ENCODE assay signal across 1 cellular context in genomic region chr6:144215932-144216667, GRCh38.
TF ChIP-seq lines count a peak whose summit lies in the region.

No MANE protein-coding gene starts in this region.

TF ChIP-seq in HEK293, 187 proteins besides CTCF, POLR2A, EP300 and RAD21 (continued from another document and continues in another):
- TF ChIP-seq REPIN1 (tag by site-specific recombination; IDR thresholded peaks at IDR 0.05; ENCODE audit: low read depth) = peak; percentile 62; the same call in 1 of the 2 replicates
- peak; percentile 48 for TF ChIP-seq ZBTB6 (tag by site-specific recombination; IDR thresholded peaks at IDR 0.05)
- TF ChIP-seq ZNF501 (tag by site-specific recombination; IDR thresholded peaks at IDR 0.05) = peak; percentile 94
- TF ChIP-seq ZNF335 (tag by site-specific recombination; conservative IDR thresholded peaks at IDR 0.05) = peak; percentile 67
- TF ChIP-seq MYNN (tag by site-specific recombination; IDR thresholded peaks at IDR 0.05; ENCODE audit: borderline replicate concordance) = 0 out of 2 replicates have a peak, but pooled peaks have one; percentile 12
- TF ChIP-seq, protein P1, sequence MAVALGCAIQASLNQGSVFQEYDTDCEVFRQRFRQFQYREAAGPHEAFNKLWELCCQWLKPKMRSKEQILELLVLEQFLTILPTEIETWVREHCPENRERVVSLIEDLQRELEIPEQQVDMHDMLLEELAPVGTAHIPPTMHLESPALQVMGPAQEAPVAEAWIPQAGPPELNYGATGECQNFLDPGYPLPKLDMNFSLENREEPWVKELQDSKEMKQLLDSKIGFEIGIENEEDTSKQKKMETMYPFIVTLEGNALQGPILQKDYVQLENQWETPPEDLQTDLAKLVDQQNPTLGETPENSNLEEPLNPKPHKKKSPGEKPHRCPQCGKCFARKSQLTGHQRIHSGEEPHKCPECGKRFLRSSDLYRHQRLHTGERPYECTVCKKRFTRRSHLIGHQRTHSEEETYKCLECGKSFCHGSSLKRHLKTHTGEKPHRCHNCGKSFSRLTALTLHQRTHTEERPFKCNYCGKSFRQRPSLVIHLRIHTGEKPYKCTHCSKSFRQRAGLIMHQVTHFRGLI (tag by site-specific recombination; IDR thresholded peaks at IDR 0.05) = peak; percentile 26
- 0 out of 2 replicates have a peak, but pooled peaks have one; percentile 24 for TF ChIP-seq ZSCAN23 (tag by site-specific recombination; IDR thresholded peaks at IDR 0.05)
- TF ChIP-seq, protein P2, sequence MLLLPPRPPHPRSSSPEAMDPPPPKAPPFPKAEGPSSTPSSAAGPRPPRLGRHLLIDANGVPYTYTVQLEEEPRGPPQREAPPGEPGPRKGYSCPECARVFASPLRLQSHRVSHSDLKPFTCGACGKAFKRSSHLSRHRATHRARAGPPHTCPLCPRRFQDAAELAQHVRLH (tag by site-specific recombination; IDR thresholded peaks at IDR 0.05) = peak; percentile 67
- TF ChIP-seq, protein P3, sequence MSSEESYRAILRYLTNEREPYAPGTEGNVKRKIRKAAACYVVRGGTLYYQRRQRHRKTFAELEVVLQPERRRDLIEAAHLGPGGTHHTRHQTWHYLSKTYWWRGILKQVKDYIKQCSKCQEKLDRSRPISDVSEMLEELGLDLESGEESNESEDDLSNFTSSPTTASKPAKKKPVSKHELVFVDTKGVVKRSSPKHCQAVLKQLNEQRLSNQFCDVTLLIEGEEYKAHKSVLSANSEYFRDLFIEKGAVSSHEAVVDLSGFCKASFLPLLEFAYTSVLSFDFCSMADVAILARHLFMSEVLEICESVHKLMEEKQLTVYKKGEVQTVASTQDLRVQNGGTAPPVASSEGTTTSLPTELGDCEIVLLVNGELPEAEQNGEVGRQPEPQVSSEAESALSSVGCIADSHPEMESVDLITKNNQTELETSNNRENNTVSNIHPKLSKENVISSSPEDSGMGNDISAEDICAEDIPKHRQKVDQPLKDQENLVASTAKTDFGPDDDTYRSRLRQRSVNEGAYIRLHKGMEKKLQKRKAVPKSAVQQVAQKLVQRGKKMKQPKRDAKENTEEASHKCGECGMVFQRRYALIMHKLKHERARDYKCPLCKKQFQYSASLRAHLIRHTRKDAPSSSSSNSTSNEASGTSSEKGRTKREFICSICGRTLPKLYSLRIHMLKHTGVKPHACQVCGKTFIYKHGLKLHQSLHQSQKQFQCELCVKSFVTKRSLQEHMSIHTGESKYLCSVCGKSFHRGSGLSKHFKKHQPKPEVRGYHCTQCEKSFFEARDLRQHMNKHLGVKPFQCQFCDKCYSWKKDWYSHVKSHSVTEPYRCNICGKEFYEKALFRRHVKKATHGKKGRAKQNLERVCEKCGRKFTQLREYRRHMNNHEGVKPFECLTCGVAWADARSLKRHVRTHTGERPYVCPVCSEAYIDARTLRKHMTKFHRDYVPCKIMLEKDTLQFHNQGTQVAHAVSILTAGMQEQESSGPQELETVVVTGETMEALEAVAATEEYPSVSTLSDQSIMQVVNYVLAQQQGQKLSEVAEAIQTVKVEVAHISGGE (tag by site-specific recombination; conservative IDR thresholded peaks at IDR 0.05; ENCODE audit: low read depth) = no peak
- no peak for TF ChIP-seq GFI1B (tag by site-specific recombination; IDR thresholded peaks at IDR 0.05)
- TF ChIP-seq ZNF16 (tag by site-specific recombination; IDR thresholded peaks at IDR 0.05; ENCODE audit: low read depth) = 0 out of 2 replicates have a peak, but pooled peaks have one; percentile 14
- TF ChIP-seq ZFHX2 (tag by site-specific recombination; conservative IDR thresholded peaks at IDR 0.05) = peak; percentile 19; the same call in 1 of the 2 replicates
- peak; percentile 56; the same call in 1 of the 2 replicates for TF ChIP-seq ZFP69B (tag by site-specific recombination; IDR thresholded peaks at IDR 0.05)
- TF ChIP-seq, protein P4, sequence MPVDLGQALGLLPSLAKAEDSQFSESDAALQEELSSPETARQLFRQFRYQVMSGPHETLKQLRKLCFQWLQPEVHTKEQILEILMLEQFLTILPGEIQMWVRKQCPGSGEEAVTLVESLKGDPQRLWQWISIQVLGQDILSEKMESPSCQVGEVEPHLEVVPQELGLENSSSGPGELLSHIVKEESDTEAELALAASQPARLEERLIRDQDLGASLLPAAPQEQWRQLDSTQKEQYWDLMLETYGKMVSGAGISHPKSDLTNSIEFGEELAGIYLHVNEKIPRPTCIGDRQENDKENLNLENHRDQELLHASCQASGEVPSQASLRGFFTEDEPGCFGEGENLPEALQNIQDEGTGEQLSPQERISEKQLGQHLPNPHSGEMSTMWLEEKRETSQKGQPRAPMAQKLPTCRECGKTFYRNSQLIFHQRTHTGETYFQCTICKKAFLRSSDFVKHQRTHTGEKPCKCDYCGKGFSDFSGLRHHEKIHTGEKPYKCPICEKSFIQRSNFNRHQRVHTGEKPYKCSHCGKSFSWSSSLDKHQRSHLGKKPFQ (tag by site-specific recombination; IDR thresholded peaks at IDR 0.05) = peak; percentile 57
- TF ChIP-seq ZBTB17 (tag by site-specific recombination; IDR thresholded peaks at IDR 0.05) = peak; percentile 98
- peak; percentile 88; the same call in 1 of the 2 replicates for TF ChIP-seq ZNF391 (tag by site-specific recombination; IDR thresholded peaks at IDR 0.05; ENCODE audit: borderline replicate concordance, low read depth)
- no peak for TF ChIP-seq HOXA7 (CRISPR knock-in tag; IDR thresholded peaks at IDR 0.05; ENCODE audit: borderline replicate concordance)
- TF ChIP-seq ZNF239 (tag by site-specific recombination; IDR thresholded peaks at IDR 0.05) = no peak
- TF ChIP-seq GLIS1 (tag by site-specific recombination; IDR thresholded peaks at IDR 0.05) = peak; percentile 10; the same call in 1 of the 2 replicates
- TF ChIP-seq ZXDB (tag by site-specific recombination; IDR thresholded peaks at IDR 0.05) = peak; percentile 80
- peak; percentile 38; the same call in 1 of the 2 replicates for TF ChIP-seq ZSCAN18 (tag by site-specific recombination; IDR thresholded peaks at IDR 0.05)
- TF ChIP-seq ZNF324 (tag by site-specific recombination; IDR thresholded peaks at IDR 0.05) = peak; percentile 87
- TF ChIP-seq ZNF777 (tag by site-specific recombination; IDR thresholded peaks at IDR 0.05; ENCODE audit: borderline replicate concordance) = peak; percentile 77
- TF ChIP-seq SP3 (tag by site-specific recombination; IDR thresholded peaks at IDR 0.05) = peak; percentile 56; the same call in 1 of the 2 replicates
- TF ChIP-seq ZNF341 (tag by site-specific recombination; IDR thresholded peaks at IDR 0.05; ENCODE audit: low read depth) = peak; percentile 61
- TF ChIP-seq, protein P5, sequence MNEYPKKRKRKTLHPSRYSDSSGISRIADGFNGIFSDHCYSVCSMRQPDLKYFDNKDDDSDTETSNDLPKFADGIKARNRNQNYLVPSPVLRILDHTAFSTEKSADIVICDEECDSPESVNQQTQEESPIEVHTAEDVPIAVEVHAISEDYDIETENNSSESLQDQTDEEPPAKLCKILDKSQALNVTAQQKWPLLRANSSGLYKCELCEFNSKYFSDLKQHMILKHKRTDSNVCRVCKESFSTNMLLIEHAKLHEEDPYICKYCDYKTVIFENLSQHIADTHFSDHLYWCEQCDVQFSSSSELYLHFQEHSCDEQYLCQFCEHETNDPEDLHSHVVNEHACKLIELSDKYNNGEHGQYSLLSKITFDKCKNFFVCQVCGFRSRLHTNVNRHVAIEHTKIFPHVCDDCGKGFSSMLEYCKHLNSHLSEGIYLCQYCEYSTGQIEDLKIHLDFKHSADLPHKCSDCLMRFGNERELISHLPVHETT (tag by site-specific recombination; IDR thresholded peaks at IDR 0.05) = peak; percentile 76
- TF ChIP-seq ZBTB21 (tag by site-specific recombination; IDR thresholded peaks at IDR 0.05) = peak; percentile 64
- TF ChIP-seq ZNF837 (tag by site-specific recombination; IDR thresholded peaks at IDR 0.05) = peak; percentile 97
- peak; percentile 85 for TF ChIP-seq ZNF394 (tag by site-specific recombination; IDR thresholded peaks at IDR 0.05; ENCODE audit: borderline replicate concordance)
- TF ChIP-seq PRDM4 (tag by site-specific recombination; IDR thresholded peaks at IDR 0.05) = peak; percentile 50
- TF ChIP-seq REST (tag by site-specific recombination; IDR thresholded peaks at IDR 0.05) = peak; percentile 22
- TF ChIP-seq ZNF654 (tag by site-specific recombination; IDR thresholded peaks at IDR 0.05; ENCODE audit: low read depth) = peak; percentile 9
- TF ChIP-seq RBAK (tag by site-specific recombination; IDR thresholded peaks at IDR 0.05) = no peak
- no peak for TF ChIP-seq ZNF138 (tag by site-specific recombination; IDR thresholded peaks at IDR 0.05; ENCODE audit: borderline replicate concordance)
- peak; percentile 58; the same call in 1 of the 2 replicates for TF ChIP-seq PRDM10 (tag by site-specific recombination; IDR thresholded peaks at IDR 0.05)
